ENCODE assay signal across 9 cellular contexts in genomic region chr14:105091335-105092123, GRCh38. TPM values are rescaled to one million over a fixed set of nuclear protein-coding genes. Genes with fewer than 3 reads are reported as not detected.
DNase-seq lines count a peak whose midpoint lies in the region; ATAC-seq, FAIRE-seq and TF ChIP-seq lines count a peak whose summit lies in the region.
"Had no signal": no experiment of that assay in that cellular context is flagged by ENCODE, and none has a peak within 500 bp of the region (broad histone marks: within the 10 kb centered on the region; RNA-seq: fewer than 3 reads in every experiment).

No MANE protein-coding gene starts in this region.

- H3K27ac Mint-ChIP-seq in T-cell: no peak overlapping the region

- H3K27me3 ChIP-seq in right atrium auricular region: no peaks in the 10 kb centered on the region
- peaks cover 0 to 2% of the 10 kb centered on the region in 2 donors for H3K27me3 ChIP-seq in small intestine (ENCODE audit: control insufficient read depth in 2 of 2, insufficient read depth in 2 of 2, low read length in 2 of 2)

- no peaks in the 10 kb centered on the region for H3K9me3 ChIP-seq in right atrium auricular region
- no peaks in the 10 kb centered on the region for H3K9me3 ChIP-seq in small intestine (ENCODE audit: control insufficient read depth, low read depth)

- H3K4me3 ChIP-seq in right atrium auricular region: no peak overlapping the region
- H3K4me3 ChIP-seq in small intestine (ENCODE audit: low read depth in 1 of 2, low read length in 2 of 2): no peak overlapping the region

- no peaks in the 10 kb centered on the region for H3K36me3 Mint-ChIP-seq in T-cell

- H3K4me1 Mint-ChIP-seq in T-cell: peaks cover 18 to 28% (median 19%) of the 10 kb centered on the region in 3 donors

- peaks cover 0 to 65% of the 10 kb centered on the region in 2 donors for H3K4me1 ChIP-seq in right atrium auricular region
- H3K4me1 ChIP-seq in small intestine (ENCODE audit: control insufficient read depth in 2 of 2, insufficient read depth in 1 of 2, low read depth in 1 of 2, low read length in 1 of 2): peaks cover 3 to 9% of the 10 kb centered on the region in 2 donors

- TF ChIP-seq POLR2A in H54 (IDR thresholded peaks at IDR 0.05; ENCODE audit: low read depth, low read length): peak; percentile 35

- DNase-seq in H54 (ENCODE audit: insufficient read length, low spot score) (peak; percentile 96), T-cell (no peak), right atrium auricular region (ENCODE audit: low spot score) (no peak), small intestine (peak; percentile 98), iPS-NIHi11 (ENCODE audit: low spot score) (no peak), NCI-H2081 (lab: John Stamatoyannopoulos, UW) (no peak)
- DNase-seq in stimulated activated CD4-positive, alpha-beta T cell treated with anti-CD3 and anti-CD28 coated beads, Interleukin-4, amount 100 ng/mL, for 24 hours: no peak
- DNase-seq in activated effector memory CD4-positive, alpha-beta T cell treated with anti-CD3 and anti-CD28 coated beads, Interleukin-2, amount 50 U/mL, for 16 hours: no peak

- POLR2A ChIA-PET in T-cell (lab: Charles Lee): interaction anchor here in 1 of 2 donors (0.6 kb wide), 1 partner anchor 98 kb away, joined by 4 read pairs; no protein-coding TSS in a partner anchor

- no peaks in the 10 kb centered on the region for H3K9me3 Mint-ChIP-seq in T-cell

- TF ChIP-seq CTCF in right atrium auricular region (IDR thresholded peaks at IDR 0.05): no peak

- 20 to 58% (median 29%) methylated on average over 19 to 22 of the region's 22 CpGs for WGBS in small intestine, 3 donors

- ATAC-seq in T-cell (replicated peaks in 1 of 4): no peak

- H3K27ac ChIP-seq in right atrium auricular region: peak overlapping the region; percentile 71 to 84
- peak overlapping the region; percentile 93 to 98 for H3K27ac ChIP-seq in small intestine (ENCODE audit: low read depth in 1 of 2, low read length in 1 of 2)

- peaks cover 0 to 1% of the 10 kb centered on the region in 2 donors for H3K27me3 Mint-ChIP-seq in T-cell

- CTCF ChIA-PET in T-cell (lab: Charles Lee): interaction anchor here (0.6 to 1.8 kb wide), 3 partner anchors 16 to 261 kb away, joined by 4 to 7 read pairs (median 7); no protein-coding TSS in a partner anchor

- FAIRE-seq in H54 (lab: Jason Lieb, UNC) (peak; percentile 94), small intestine (lab: Jason Lieb, UNC) (no peak)

- H3K36me3 ChIP-seq in right atrium auricular region (no peaks in the 10 kb centered on the region), small intestine (ENCODE audit: control insufficient read depth in 2 of 2, insufficient read depth in 2 of 2, low read length in 2 of 2) (no peaks in the 10 kb centered on the region)

- peak overlapping the region; percentile 51 to 84 (median 79) for H3K4me3 Mint-ChIP-seq in T-cell

RNA-seq across cellular contexts. Expression of gene GPR132, which starts 26.3 kb away (rescaled TPM):
- total RNA-seq in T-cell (10 to 100 TPM; 47.0 to 58.0 (median 49.7) TPM), right atrium auricular region (1 to 10 TPM in 1 of 2 donors, under 1 TPM in 1; 0.67 to 1.2 TPM)
- 1 to 10 TPM in 1 of 3 donors, under 1 TPM in 1, not detected in 1; 0.81 to 1.1 TPM for polyA plus RNA-seq in small intestine
- total RNA-seq: LHCN-M2 had no signal

Comparison
In these comparisons a context has a peak if more than half of its experiments do, and no peak if none do; other contexts are left out.
1. DNase-seq: peak in H54 (single experiment) and small intestine (single experiment); none in T-cell (0 of 34), right atrium auricular region (single experiment), stimulated activated CD4-positive, alpha-beta T cell treated with anti-CD3 and anti-CD28 coated beads, Interleukin-4, amount 100 ng/mL, for 24 hours (single experiment), iPS-NIHi11 (single experiment), NCI-H2081 (0 of 2) and activated effector memory CD4-positive, alpha-beta T cell treated with anti-CD3 and anti-CD28 coated beads, Interleukin-2, amount 50 U/mL, for 16 hours (single experiment).
2. RNA of gene GPR132, which starts 26.3 kb away (total RNA-seq): 47.0 to 58.0 TPM in T-cell; 0.67 to 1.2 TPM in right atrium auricular region; every median in the first group is over 10 times any median in the second.